Comparison of ENCODE assay signal across 1 cellular context in the genomic region with DNA sequence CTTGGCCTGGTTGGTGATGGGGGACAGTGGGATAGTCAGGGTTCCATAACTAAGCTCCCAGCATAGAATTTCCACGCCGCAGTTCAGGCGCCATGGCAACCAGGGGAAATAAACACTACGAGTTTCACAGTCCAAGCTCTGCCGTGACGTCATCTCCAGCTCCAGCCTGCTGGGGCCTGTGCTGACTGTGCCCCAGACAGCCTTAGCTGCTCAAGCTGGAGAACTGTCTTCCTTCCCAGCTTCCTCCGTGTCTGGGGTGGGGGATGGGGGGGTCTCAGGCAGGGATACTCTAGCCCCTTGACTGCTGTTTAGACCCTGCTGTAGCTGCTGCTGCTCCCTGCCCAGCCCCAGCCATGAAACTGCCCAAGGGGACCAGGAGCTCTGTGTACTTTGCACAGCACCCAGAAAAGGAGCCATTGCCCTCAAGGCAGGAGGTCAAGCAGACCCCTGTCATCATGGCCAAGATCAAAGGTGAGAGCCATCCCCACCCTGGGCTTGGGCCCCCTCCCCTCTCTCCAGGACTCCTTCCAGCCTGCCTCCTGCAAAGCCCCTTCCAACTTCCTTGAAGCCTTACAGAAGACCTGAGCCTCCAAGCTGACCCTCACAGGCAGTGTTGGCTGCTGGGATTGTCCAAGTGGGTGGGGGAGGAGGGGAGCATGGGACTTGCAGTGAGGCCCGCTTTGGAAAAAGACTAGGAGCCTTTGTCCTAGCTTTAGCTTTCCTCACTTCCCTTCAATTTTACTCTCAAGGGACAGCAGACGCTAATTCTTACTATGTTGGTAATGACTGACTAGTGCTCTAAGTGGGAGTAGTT.
TF ChIP-seq lines count a peak whose summit lies in the region.

No MANE protein-coding gene starts in this region.

TF ChIP-seq in HepG2, 621 proteins besides CTCF, POLR2A, EP300 and RAD21 (continued from another document and continues in another):
- TF ChIP-seq ZSCAN21 (CRISPR knock-in tag; IDR thresholded peaks at IDR 0.05; ENCODE audit: borderline replicate concordance) (peak; percentile 37; the same call in 1 of the 2 replicates), ZNF24 (IDR thresholded peaks at IDR 0.05) (no peak), ZMAT3 (CRISPR knock-in tag; conservative IDR thresholded peaks at IDR 0.05) (no peak), SRF (IDR thresholded peaks at IDR 0.05; ENCODE audit: low read depth, low read length) (no peak), SOX5 (CRISPR knock-in tag; IDR thresholded peaks at IDR 0.05; ENCODE audit: borderline replicate concordance) (no peak), CEBPB (IDR thresholded peaks at IDR 0.05; ENCODE audit: borderline replicate concordance, low read depth, low read length) (0 out of 2 replicates have a peak, but pooled peaks have one; percentile 18), MAFG (CRISPR knock-in tag; IDR thresholded peaks at IDR 0.05) (no peak), ZNF17 (CRISPR knock-in tag; IDR thresholded peaks at IDR 0.05) (no peak), FOSL2 (CRISPR knock-in tag; IDR thresholded peaks at IDR 0.05) (peak; percentile 35), HNF4A (CRISPR knock-in tag; IDR thresholded peaks at IDR 0.05) (peak; percentile 4; the same call in 1 of the 2 replicates), PPARG (CRISPR knock-in tag; conservative IDR thresholded peaks at IDR 0.05) (no peak), RFX5 (IDR thresholded peaks at IDR 0.05; ENCODE audit: low read depth, low read length) (peak; percentile 75; the same call in 1 of the 2 replicates), JUN (CRISPR knock-in tag; IDR thresholded peaks at IDR 0.05) (0 out of 2 replicates have a peak, but pooled peaks have one; percentile 60), NCOR1 (IDR thresholded peaks at IDR 0.05; ENCODE audit: borderline replicate concordance, low read length) (0 out of 2 replicates have a peak, but pooled peaks have one; percentile 2), ATF1 (CRISPR knock-in tag; IDR thresholded peaks at IDR 0.05) (peak; percentile 80), RFX3 (CRISPR knock-in tag; IDR thresholded peaks at IDR 0.05) (peak; percentile 90), FOXJ3 (CRISPR knock-in tag; IDR thresholded peaks at IDR 0.05; ENCODE audit: borderline replicate concordance) (peak; percentile 76; the same call in 1 of the 2 replicates), IRF2 (CRISPR knock-in tag; IDR thresholded peaks at IDR 0.05) (0 out of 2 replicates have a peak, but pooled peaks have one; percentile 19), HDAC1 (CRISPR knock-in tag; IDR thresholded peaks at IDR 0.05) (0 out of 2 replicates have a peak, but pooled peaks have one; percentile 26), TCF7L2 (IDR thresholded peaks at IDR 0.05; ENCODE audit: low read depth, low read length) (no peak), NR2F1 (CRISPR knock-in tag; IDR thresholded peaks at IDR 0.05) (0 out of 4 replicates have a peak, but pooled peaks of 1 of the 2 experiments have one; percentile 4), ZNF709 (CRISPR knock-in tag; IDR thresholded peaks at IDR 0.05) (no peak), MAZ (IDR thresholded peaks at IDR 0.05; ENCODE audit: borderline replicate concordance, low read depth, low read length) (0 out of 2 replicates have a peak, but pooled peaks have one; percentile 24), MAZ (CRISPR knock-in tag; IDR thresholded peaks at IDR 0.05; ENCODE audit: low read depth) (no peak)
- TF ChIP-seq, protein P1, sequence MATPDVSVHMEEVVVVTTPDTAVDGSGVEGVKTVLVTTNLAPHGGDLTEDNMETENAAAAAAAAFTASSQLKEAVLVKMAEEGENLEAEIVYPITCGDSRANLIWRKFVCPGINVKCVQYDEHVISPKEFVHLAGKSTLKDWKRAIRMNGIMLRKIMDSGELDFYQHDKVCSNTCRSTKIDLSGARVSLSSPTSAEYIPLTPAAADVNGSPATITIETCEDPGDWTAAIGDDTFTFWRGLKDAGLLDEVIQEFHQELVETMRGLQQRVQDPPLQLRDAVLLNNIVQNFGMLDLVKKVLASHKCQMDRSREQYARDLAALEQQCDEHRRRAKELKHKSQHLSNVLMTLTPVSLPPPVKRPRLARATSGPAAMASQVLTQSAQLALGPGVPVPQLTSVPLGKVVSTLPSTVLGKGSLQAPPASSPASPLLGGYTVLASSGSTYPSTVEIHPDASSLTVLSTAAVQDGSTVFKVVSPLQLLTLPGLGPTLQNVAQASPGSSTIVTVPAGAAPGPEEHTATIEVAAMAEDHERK (CRISPR knock-in tag; IDR thresholded peaks at IDR 0.05; ENCODE audit: low read depth): no peak
- TF ChIP-seq, protein P2, sequence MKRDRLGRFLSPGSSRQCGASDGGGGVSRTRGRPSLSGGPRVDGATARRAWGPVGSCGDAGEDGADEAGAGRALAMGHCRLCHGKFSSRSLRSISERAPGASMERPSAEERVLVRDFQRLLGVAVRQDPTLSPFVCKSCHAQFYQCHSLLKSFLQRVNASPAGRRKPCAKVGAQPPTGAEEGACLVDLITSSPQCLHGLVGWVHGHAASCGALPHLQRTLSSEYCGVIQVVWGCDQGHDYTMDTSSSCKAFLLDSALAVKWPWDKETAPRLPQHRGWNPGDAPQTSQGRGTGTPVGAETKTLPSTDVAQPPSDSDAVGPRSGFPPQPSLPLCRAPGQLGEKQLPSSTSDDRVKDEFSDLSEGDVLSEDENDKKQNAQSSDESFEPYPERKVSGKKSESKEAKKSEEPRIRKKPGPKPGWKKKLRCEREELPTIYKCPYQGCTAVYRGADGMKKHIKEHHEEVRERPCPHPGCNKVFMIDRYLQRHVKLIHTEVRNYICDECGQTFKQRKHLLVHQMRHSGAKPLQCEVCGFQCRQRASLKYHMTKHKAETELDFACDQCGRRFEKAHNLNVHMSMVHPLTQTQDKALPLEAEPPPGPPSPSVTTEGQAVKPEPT (CRISPR knock-in tag; IDR thresholded peaks at IDR 0.05; ENCODE audit: low read depth): 0 out of 2 replicates have a peak, but pooled peaks have one; percentile 21
- TF ChIP-seq, protein P3, sequence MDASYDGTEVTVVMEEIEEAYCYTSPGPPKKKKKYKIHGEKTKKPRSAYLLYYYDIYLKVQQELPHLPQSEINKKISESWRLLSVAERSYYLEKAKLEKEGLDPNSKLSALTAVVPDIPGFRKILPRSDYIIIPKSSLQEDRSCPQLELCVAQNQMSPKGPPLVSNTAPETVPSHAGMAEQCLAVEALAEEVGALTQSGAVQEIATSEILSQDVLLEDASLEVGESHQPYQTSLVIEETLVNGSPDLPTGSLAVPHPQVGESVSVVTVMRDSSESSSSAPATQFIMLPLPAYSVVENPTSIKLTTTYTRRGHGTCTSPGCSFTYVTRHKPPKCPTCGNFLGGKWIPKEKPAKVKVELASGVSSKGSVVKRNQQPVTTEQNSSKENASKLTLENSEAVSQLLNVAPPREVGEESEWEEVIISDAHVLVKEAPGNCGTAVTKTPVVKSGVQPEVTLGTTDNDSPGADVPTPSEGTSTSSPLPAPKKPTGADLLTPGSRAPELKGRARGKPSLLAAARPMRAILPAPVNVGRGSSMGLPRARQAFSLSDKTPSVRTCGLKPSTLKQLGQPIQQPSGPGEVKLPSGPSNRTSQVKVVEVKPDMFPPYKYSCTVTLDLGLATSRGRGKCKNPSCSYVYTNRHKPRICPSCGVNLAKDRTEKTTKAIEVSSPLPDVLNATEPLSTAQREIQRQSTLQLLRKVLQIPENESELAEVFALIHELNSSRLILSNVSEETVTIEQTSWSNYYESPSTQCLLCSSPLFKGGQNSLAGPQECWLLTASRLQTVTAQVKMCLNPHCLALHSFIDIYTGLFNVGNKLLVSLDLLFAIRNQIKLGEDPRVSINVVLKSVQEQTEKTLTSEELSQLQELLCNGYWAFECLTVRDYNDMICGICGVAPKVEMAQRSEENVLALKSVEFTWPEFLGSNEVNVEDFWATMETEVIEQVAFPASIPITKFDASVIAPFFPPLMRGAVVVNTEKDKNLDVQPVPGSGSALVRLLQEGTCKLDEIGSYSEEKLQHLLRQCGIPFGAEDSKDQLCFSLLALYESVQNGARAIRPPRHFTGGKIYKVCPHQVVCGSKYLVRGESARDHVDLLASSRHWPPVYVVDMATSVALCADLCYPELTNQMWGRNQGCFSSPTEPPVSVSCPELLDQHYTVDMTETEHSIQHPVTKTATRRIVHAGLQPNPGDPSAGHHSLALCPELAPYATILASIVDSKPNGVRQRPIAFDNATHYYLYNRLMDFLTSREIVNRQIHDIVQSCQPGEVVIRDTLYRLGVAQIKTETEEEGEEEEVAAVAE (CRISPR knock-in tag; IDR thresholded peaks at IDR 0.05; ENCODE audit: borderline replicate concordance): no peak
- TF ChIP-seq, protein P4, sequence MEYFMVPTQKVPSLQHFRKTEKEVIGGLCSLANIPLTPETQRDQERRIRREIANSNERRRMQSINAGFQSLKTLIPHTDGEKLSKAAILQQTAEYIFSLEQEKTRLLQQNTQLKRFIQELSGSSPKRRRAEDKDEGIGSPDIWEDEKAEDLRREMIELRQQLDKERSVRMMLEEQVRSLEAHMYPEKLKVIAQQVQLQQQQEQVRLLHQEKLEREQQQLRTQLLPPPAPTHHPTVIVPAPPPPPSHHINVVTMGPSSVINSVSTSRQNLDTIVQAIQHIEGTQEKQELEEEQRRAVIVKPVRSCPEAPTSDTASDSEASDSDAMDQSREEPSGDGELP (IDR thresholded peaks at IDR 0.05; ENCODE audit: borderline replicate concordance, low read depth): peak; percentile 38; the same call in 1 of the 2 replicates
- TF ChIP-seq, protein P5, sequence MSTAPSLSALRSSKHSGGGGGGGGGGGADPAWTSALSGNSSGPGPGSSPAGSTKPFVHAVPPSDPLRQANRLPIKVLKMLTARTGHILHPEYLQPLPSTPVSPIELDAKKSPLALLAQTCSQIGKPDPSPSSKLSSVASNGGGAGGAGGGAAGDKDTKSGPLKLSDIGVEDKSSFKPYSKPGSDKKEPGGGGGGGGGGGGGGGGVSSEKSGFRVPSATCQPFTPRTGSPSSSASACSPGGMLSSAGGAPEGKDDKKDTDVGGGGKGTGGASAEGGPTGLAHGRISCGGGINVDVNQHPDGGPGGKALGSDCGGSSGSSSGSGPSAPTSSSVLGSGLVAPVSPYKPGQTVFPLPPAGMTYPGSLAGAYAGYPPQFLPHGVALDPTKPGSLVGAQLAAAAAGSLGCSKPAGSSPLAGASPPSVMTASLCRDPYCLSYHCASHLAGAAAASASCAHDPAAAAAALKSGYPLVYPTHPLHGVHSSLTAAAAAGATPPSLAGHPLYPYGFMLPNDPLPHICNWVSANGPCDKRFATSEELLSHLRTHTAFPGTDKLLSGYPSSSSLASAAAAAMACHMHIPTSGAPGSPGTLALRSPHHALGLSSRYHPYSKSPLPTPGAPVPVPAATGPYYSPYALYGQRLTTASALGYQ (CRISPR knock-in tag; IDR thresholded peaks at IDR 0.05): no peak
- TF ChIP-seq, protein P6, sequence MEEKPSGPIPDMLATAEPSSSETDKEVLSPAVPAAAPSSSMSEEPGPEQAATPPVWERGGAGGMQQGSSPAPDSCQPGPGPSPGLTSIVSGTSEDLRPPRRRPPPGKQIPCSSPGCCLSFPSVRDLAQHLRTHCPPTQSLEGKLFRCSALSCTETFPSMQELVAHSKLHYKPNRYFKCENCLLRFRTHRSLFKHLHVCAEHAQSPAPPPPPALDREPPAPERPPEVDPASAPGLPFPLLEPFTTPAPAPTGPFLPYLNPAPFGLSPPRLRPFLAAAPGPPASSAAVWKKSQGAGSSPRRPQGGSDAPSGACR (CRISPR knock-in tag; IDR thresholded peaks at IDR 0.05): no peak
- TF ChIP-seq, protein P7, sequence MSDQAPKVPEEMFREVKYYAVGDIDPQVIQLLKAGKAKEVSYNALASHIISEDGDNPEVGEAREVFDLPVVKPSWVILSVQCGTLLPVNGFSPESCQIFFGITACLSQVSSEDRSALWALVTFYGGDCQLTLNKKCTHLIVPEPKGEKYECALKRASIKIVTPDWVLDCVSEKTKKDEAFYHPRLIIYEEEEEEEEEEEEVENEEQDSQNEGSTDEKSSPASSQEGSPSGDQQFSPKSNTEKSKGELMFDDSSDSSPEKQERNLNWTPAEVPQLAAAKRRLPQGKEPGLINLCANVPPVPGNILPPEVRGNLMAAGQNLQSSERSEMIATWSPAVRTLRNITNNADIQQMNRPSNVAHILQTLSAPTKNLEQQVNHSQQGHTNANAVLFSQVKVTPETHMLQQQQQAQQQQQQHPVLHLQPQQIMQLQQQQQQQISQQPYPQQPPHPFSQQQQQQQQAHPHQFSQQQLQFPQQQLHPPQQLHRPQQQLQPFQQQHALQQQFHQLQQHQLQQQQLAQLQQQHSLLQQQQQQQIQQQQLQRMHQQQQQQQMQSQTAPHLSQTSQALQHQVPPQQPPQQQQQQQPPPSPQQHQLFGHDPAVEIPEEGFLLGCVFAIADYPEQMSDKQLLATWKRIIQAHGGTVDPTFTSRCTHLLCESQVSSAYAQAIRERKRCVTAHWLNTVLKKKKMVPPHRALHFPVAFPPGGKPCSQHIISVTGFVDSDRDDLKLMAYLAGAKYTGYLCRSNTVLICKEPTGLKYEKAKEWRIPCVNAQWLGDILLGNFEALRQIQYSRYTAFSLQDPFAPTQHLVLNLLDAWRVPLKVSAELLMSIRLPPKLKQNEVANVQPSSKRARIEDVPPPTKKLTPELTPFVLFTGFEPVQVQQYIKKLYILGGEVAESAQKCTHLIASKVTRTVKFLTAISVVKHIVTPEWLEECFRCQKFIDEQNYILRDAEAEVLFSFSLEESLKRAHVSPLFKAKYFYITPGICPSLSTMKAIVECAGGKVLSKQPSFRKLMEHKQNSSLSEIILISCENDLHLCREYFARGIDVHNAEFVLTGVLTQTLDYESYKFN (CRISPR knock-in tag; conservative IDR thresholded peaks at IDR 0.05): peak; percentile 44; the same call in 1 of the 2 replicates
